1 cellular context compared by ENCODE assay signal in genomic region chr11:422249-422656, GRCh38.
TF ChIP-seq lines count a peak whose summit lies in the region.

No MANE protein-coding gene starts in this region.

TF ChIP-seq in K562, 482 proteins besides CTCF, POLR2A, EP300 and RAD21 (continued from another document and continues in another):
- 0 out of 2 replicates have a peak, but pooled peaks have one; percentile 26 for TF ChIP-seq ZBTB2 (IDR thresholded peaks at IDR 0.05)
- TF ChIP-seq ETS1 (conservative IDR thresholded peaks at IDR 0.05; ENCODE audit: control insufficient read depth, low read depth, low read length), result no peak
- no peak for TF ChIP-seq THAP12 (CRISPR knock-in tag; IDR thresholded peaks at IDR 0.05)
- TF ChIP-seq SMAD2 (IDR thresholded peaks at IDR 0.05; ENCODE audit: low read depth, low read length), result no peak
- TF ChIP-seq MLLT1 (IDR thresholded peaks at IDR 0.05), result no peak
- TF ChIP-seq BACH1 (tag; IDR thresholded peaks at IDR 0.05), result no peak
- TF ChIP-seq PTRF (tag; IDR thresholded peaks at IDR 0.05), result no peak
- peak; percentile 77 for TF ChIP-seq CXXC5 (CRISPR knock-in tag; IDR thresholded peaks at IDR 0.05)
- TF ChIP-seq MAFF (IDR thresholded peaks at IDR 0.05; ENCODE audit: low read length), result no peak
- peak; percentile 39; the same call in 1 of the 2 replicates for TF ChIP-seq ATF7 (IDR thresholded peaks at IDR 0.05)
- no peak for TF ChIP-seq BRD9 (IDR thresholded peaks at IDR 0.05; ENCODE audit: low read depth, partially characterized antibody)
- TF ChIP-seq HDAC2 (IDR thresholded peaks at IDR 0.05), result 0 out of 2 replicates have a peak, but pooled peaks have one; percentile 38
- TF ChIP-seq GTF2A2 (tag; IDR thresholded peaks at IDR 0.05), result no peak
- no peak for TF ChIP-seq ILF3 (IDR thresholded peaks at IDR 0.05; ENCODE audit: borderline replicate concordance)
- peak; percentile 37; the same call in 1 of the 2 replicates for TF ChIP-seq GATA2 (CRISPR knock-in tag; IDR thresholded peaks at IDR 0.05)
- TF ChIP-seq CREM (IDR thresholded peaks at IDR 0.05; ENCODE audit: low read depth), result no peak
- TF ChIP-seq DEAF1 (CRISPR knock-in tag; IDR thresholded peaks at IDR 0.05), result no peak
- no peak for TF ChIP-seq ZNF780A (CRISPR knock-in tag; IDR thresholded peaks at IDR 0.05)
- no peak for TF ChIP-seq CHAMP1 (IDR thresholded peaks at IDR 0.05)
- no peak for TF ChIP-seq RB1 (IDR thresholded peaks at IDR 0.05; ENCODE audit: low read depth)
- peak; percentile 46; the same call in 1 of the 2 replicates for TF ChIP-seq PHB2 (IDR thresholded peaks at IDR 0.05; ENCODE audit: low read depth)
- TF ChIP-seq GABPA (tag; conservative IDR thresholded peaks at IDR 0.05; ENCODE audit: low read depth), result no peak
- TF ChIP-seq ZSCAN29 (IDR thresholded peaks at IDR 0.05), result no peak
- TF ChIP-seq FOXK2 (conservative IDR thresholded peaks at IDR 0.05 in 1 of 2, IDR thresholded peaks at IDR 0.05 in 1 of 2; ENCODE audit: low read depth in 2 of 2), result no peak
- no peak for TF ChIP-seq NEUROD1 (IDR thresholded peaks at IDR 0.05; ENCODE audit: borderline replicate concordance, low read depth, low read length, partially characterized antibody)
- TF ChIP-seq TGIF2 (CRISPR knock-in tag; IDR thresholded peaks at IDR 0.05), result no peak
- TF ChIP-seq ZBTB33 (CRISPR knock-in tag; IDR thresholded peaks at IDR 0.05), result 0 out of 2 replicates have a peak, but pooled peaks have one; percentile 30
- no peak for TF ChIP-seq ZNF316 (IDR thresholded peaks at IDR 0.05)
- TF ChIP-seq POLR3G (IDR thresholded peaks at IDR 0.05; ENCODE audit: extremely low read depth, insufficient read length, insufficient replicate concordance), result no peak
- peak; percentile 92 for TF ChIP-seq MYC (IDR thresholded peaks at IDR 0.05; ENCODE audit: low read depth, low read length)
- TF ChIP-seq MYC (CRISPR knock-in tag; IDR thresholded peaks at IDR 0.05; ENCODE audit: borderline replicate concordance, low read depth), result no peak; the same call in 1 of the 2 replicates
- TF ChIP-seq TARDBP (IDR thresholded peaks at IDR 0.05), result no peak
- TF ChIP-seq TCF3 (CRISPR knock-in tag; IDR thresholded peaks at IDR 0.05), result peak; percentile 76
- no peak for TF ChIP-seq ILK (tag; IDR thresholded peaks at IDR 0.05; ENCODE audit: borderline replicate concordance, low read depth)
- TF ChIP-seq ETV6 (IDR thresholded peaks at IDR 0.05; ENCODE audit: borderline replicate concordance in 1 of 2, low read depth in 2 of 2, low read length in 1 of 2), result no peak
- no peak for TF ChIP-seq ETV6 (CRISPR knock-in tag; IDR thresholded peaks at IDR 0.05; ENCODE audit: borderline replicate concordance)
- no peak for TF ChIP-seq ZNF3 (CRISPR knock-in tag; IDR thresholded peaks at IDR 0.05)
- TF ChIP-seq ZNF224 (CRISPR knock-in tag; IDR thresholded peaks at IDR 0.05), result no peak
- no peak for TF ChIP-seq ZNF277 (CRISPR knock-in tag; IDR thresholded peaks at IDR 0.05; ENCODE audit: borderline replicate concordance)
- no peak for TF ChIP-seq ZNF583 (CRISPR knock-in tag; IDR thresholded peaks at IDR 0.05)
- TF ChIP-seq CEBPB (tag; IDR thresholded peaks at IDR 0.05), result no peak
- no peak for TF ChIP-seq ZNF175 (CRISPR knock-in tag; IDR thresholded peaks at IDR 0.05; ENCODE audit: low read depth)
- no peak for TF ChIP-seq PTBP1 (IDR thresholded peaks at IDR 0.05; ENCODE audit: low read depth, low read length)
